20 cellular contexts compared by ENCODE assay signal in the genomic region with DNA sequence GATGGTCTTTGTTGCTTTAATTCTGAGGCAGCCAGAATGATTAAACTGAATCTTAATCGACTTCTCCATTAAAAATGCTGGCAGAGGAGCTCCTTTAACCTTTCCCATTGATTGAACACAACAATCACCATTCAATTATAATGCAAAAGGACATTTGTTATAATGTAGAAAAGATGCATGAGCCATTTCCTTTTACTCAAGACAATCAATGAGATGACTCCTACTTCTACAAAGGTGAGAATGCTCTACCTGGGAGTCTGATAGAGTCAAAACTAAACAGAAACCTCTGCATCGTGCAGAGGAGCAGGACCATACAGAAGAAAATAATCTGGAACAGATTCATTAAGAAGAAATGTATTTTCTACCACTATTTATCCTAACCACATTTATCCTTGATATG.
DNase-seq lines count a peak whose midpoint lies in the region; ATAC-seq lines count a peak whose summit lies in the region.
"Had no signal": no experiment of that assay in that cellular context is flagged by ENCODE, and none has a peak within 500 bp of the region (broad histone marks: within the 10 kb centered on the region; RNA-seq: fewer than 3 reads in every experiment).

No MANE protein-coding gene starts in this region.

- H3K9me3 ChIP-seq in HUES6 (ENCODE audit: control insufficient read depth, insufficient read depth, low read depth, low read length) (peaks cover 2% of the 10 kb centered on the region; the same call in 1 of the 2 replicates), iPS-20b (ENCODE audit: insufficient read depth, low read depth, low read length) (0 out of 2 replicates have a peak, but pooled peaks cover 3% of the 10 kb centered on the region)
- H3K9me3 ChIP-seq: BE2C, Caco-2 had no signal

- H3K36me3 ChIP-seq in HUES6 (ENCODE audit: control insufficient read depth, insufficient read depth, low read length) (no peaks in the 10 kb centered on the region), iPS-20b (ENCODE audit: insufficient read depth, low read depth, low read length) (no peaks in the 10 kb centered on the region)
- H3K36me3 ChIP-seq: BE2C had no signal

- ATAC-seq in HG02623 (IDR thresholded peaks at IDR 0.05; ENCODE audit: unreplicated experiment), result no peak
- ATAC-seq in GM19463 (IDR thresholded peaks at IDR 0.05; ENCODE audit: unreplicated experiment), result no peak
- ATAC-seq: HCT116 had no signal

- peak overlapping the region; percentile 54 for H3K27ac ChIP-seq in HUES6 (ENCODE audit: low read depth, low read length)
- H3K27ac ChIP-seq in iPS-20b (ENCODE audit: low read length), result peak overlapping the region; percentile 15

- H3K4me1 ChIP-seq in HUES6 (ENCODE audit: control insufficient read depth, insufficient read depth, low read length) (peaks cover 32% of the 10 kb centered on the region), iPS-20b (ENCODE audit: insufficient read depth, low read length) (peaks cover 32% of the 10 kb centered on the region)
- H3K4me1 ChIP-seq: BE2C, Caco-2 had no signal

- no peak overlapping the region for H3K9ac ChIP-seq in HUES6 (ENCODE audit: low read length)
- H3K9ac ChIP-seq in iPS-20b (ENCODE audit: low read depth, low read length), result no peak overlapping the region

- no peaks in the 10 kb centered on the region for H3K27me3 ChIP-seq in HUES6 (ENCODE audit: control insufficient read depth, insufficient read depth, low read length)
- H3K27me3 ChIP-seq in iPS-20b (ENCODE audit: insufficient read depth, low read length), result no peaks in the 10 kb centered on the region
- H3K27me3 ChIP-seq: BE2C had no signal

- DNase-seq in NCI-H748 treated with DMSO at 0.1 percent for 48 hours (lab: John Stamatoyannopoulos, UW), result peak; percentile 16
- no peak for DNase-seq in NCI-H146 (lab: John Stamatoyannopoulos, UW)
- no peak for DNase-seq in epidermal melanocyte (ENCODE audit: insufficient read length, low spot score)
- DNase-seq: ACHN; BE2C; C1 segment of cervical spinal cord; Caco-2; CD4-positive, CD25-positive, alpha-beta regulatory T cell; CD8-positive, alpha-beta memory T cell; DMS153; DMS79; GDM1; GOT3; H7; HFFc6 had no signal

- peak overlapping the region; percentile 19; the same call in 1 of the 2 replicates for H3K4me3 ChIP-seq in HUES6 (ENCODE audit: low read depth, low read length)
- peak overlapping the region; percentile 38; the same call in 1 of the 2 replicates for H3K4me3 ChIP-seq in iPS-20b (ENCODE audit: low read length)
